ENCODE assay signal across 8 cellular contexts in genomic region chr16:10776913-10777312, GRCh38. TPM values are rescaled to one million over a fixed set of nuclear protein-coding genes. Genes with fewer than 3 reads are reported as not detected.
"Had no signal": no experiment of that assay in that cellular context is flagged by ENCODE, and none has a peak within 500 bp of the region (broad histone marks: within the 10 kb centered on the region; RNA-seq: fewer than 3 reads in every experiment).

No MANE protein-coding gene starts in this region.

RNA-seq across cellular contexts. Expression of gene TVP23A, which starts 41.7 kb away (rescaled TPM):
- total RNA-seq: dermis microvascular lymphatic vessel endothelial cell, esophagus mucosa, gastrocnemius medialis, glomerular endothelial cell, left lobe of liver, mammary epithelial cell, mononuclear cell had no signal
- polyA plus RNA-seq: keratinocyte, mammary epithelial cell had no signal
